28 cellular contexts compared by ENCODE assay signal in genomic region chrX:31269914-31270313, GRCh38.
"Had no signal": no experiment of that assay in that cellular context is flagged by ENCODE, and none has a peak within 500 bp of the region (broad histone marks: within the 10 kb centered on the region; RNA-seq: fewer than 3 reads in every experiment).

No MANE protein-coding gene starts in this region.

- H3K36me3 Mint-ChIP-seq: activated CD8-positive, alpha-beta memory T cell treated with anti-CD3 and anti-CD28 coated beads, Interleukin-2, amount 10 ng/mL, durations not matched to agents 7 days and 5 days; activated naive CD4-positive, alpha-beta T cell treated with anti-CD3 and anti-CD28 coated beads, Interleukin-2, amount 50 U/mL, for 24 hours had no signal

- H3K27ac ChIP-seq: ascending aorta, body of pancreas had no signal

- H3K27me3 ChIP-seq: ascending aorta, body of pancreas had no signal

- FAIRE-seq: bronchial epithelial cell, TTC549 had no signal

- H3K4me1 Mint-ChIP-seq: activated CD4-positive, alpha-beta T cell treated with anti-CD3 and anti-CD28 coated beads, Interleukin-2, amount 10 ng/mL, durations not matched to agents 24 days and 14 days had no signal

- H3K36me3 ChIP-seq: ascending aorta had no signal

- DNase-seq: activated B cell treated with CpG ODN at 0.5 μM for 24 hours; activated CD4-positive, alpha-beta T cell treated with anti-CD3 and anti-CD28 coated beads for 1 hour; activated CD4-positive, alpha-beta T cell treated with anti-CD3 and anti-CD28 coated beads, Interleukin-2, amount 10 ng/mL, durations not matched to agents 24 days and 14 days; activated CD4-positive, alpha-beta T cell treated with anti-CD3 and anti-CD28 coated beads, Interleukin-2, amount 50 U/mL, for 48 hours; activated CD8-positive, alpha-beta memory T cell treated with anti-CD3 and anti-CD28 coated beads, Interleukin-2, amount 10 ng/mL, durations not matched to agents 7 days and 5 days; activated effector memory CD4-positive, alpha-beta T cell treated with Interleukin-2 at 50 U/mL for 16 hours; activated naive CD4-positive, alpha-beta T cell; activated T-cell treated with anti-CD3 and anti-CD28 coated beads, Interleukin-2, amount 50 U/mL, for 24 hours; amniotic stem cell; body of pancreas; Karpas-422; MM.1S; NCI-H1105; NCI-H1436; NCI-H1694 treated with DMSO at 0.1 percent for 48 hours; NCI-H2029 treated with DMSO at 0.1 percent for 48 hours; NCI-H345; NCI-H510A; NCI-H526 treated with DMSO at 0.1 percent for 48 hours; NCI-H82; SIG-M5; T-helper 17 cell; T1000 had no signal

- ATAC-seq: activated CD8-positive, alpha-beta memory T cell treated with anti-CD3 and anti-CD28 coated beads, Interleukin-2, amount 10 ng/mL, durations not matched to agents 7 days and 5 days; body of pancreas; T-helper 17 cell had no signal

- H3K4me1 ChIP-seq: ascending aorta had no signal

- H3K27ac Mint-ChIP-seq: activated B cell treated with CpG ODN at 0.5 μM for 24 hours; activated CD4-positive, alpha-beta T cell treated with anti-CD3 and anti-CD28 coated beads, Interleukin-2, amount 10 ng/mL, durations not matched to agents 24 days and 14 days; activated CD8-positive, alpha-beta memory T cell treated with anti-CD3 and anti-CD28 coated beads, Interleukin-2, amount 10 ng/mL, durations not matched to agents 7 days and 5 days; activated naive CD4-positive, alpha-beta T cell treated with anti-CD3 and anti-CD28 coated beads, Interleukin-2, amount 50 U/mL, for 24 hours; activated T-cell treated with anti-CD3 and anti-CD28 coated beads, Interleukin-2, amount 50 U/mL, for 24 hours; activated T-helper 1 cell treated with anti-CD3 and anti-CD28 coated beads, Interleukin-12 subunit alpha, Interleukin-12 subunit beta, Interleukin-2, Interleukin-4 antibody, amounts not matched to agents 30 ng/mL and 10 ng/mL and 1 ng/mL, durations not matched to agents 14 hours and 24 hours and 36 hours; T-helper 17 cell had no signal

- H3K9me3 Mint-ChIP-seq: activated B cell treated with CpG ODN at 0.5 μM for 24 hours; activated CD4-positive, alpha-beta T cell treated with anti-CD3 and anti-CD28 coated beads, Interleukin-2, amount 10 ng/mL, durations not matched to agents 24 days and 14 days; activated naive CD4-positive, alpha-beta T cell treated with anti-CD3 and anti-CD28 coated beads, Interleukin-2, amount 50 U/mL, for 24 hours; activated T-cell treated with anti-CD3 and anti-CD28 coated beads, Interleukin-2, amount 50 U/mL, for 24 hours; activated T-helper 1 cell treated with anti-CD3 and anti-CD28 coated beads, Interleukin-12 subunit alpha, Interleukin-12 subunit beta, Interleukin-2, Interleukin-4 antibody, amounts not matched to agents 30 ng/mL and 10 ng/mL and 1 ng/mL, durations not matched to agents 14 hours and 24 hours and 36 hours had no signal

- H3K27me3 Mint-ChIP-seq: activated B cell treated with CpG ODN at 0.5 μM for 24 hours had no signal

- H3K9me3 ChIP-seq: ascending aorta, body of pancreas had no signal

- H3K4me3 ChIP-seq: ascending aorta, body of pancreas had no signal

- H3K4me3 Mint-ChIP-seq: activated B cell treated with CpG ODN at 0.5 μM for 24 hours; activated CD4-positive, alpha-beta T cell treated with anti-CD3 and anti-CD28 coated beads, Interleukin-2, amount 10 ng/mL, durations not matched to agents 24 days and 14 days; activated CD8-positive, alpha-beta memory T cell treated with anti-CD3 and anti-CD28 coated beads, Interleukin-2, amount 10 ng/mL, durations not matched to agents 7 days and 5 days; activated naive CD4-positive, alpha-beta T cell treated with anti-CD3 and anti-CD28 coated beads, Interleukin-2, amount 50 U/mL, for 24 hours; activated T-cell treated with anti-CD3 and anti-CD28 coated beads, Interleukin-2, amount 50 U/mL, for 24 hours; activated T-helper 1 cell treated with anti-CD3 and anti-CD28 coated beads, Interleukin-12 subunit alpha, Interleukin-12 subunit beta, Interleukin-2, Interleukin-4 antibody, amounts not matched to agents 30 ng/mL and 10 ng/mL and 1 ng/mL, durations not matched to agents 14 hours and 24 hours and 36 hours; T-helper 17 cell had no signal
